9 cellular contexts compared by ENCODE assay signal in the genomic region with DNA sequence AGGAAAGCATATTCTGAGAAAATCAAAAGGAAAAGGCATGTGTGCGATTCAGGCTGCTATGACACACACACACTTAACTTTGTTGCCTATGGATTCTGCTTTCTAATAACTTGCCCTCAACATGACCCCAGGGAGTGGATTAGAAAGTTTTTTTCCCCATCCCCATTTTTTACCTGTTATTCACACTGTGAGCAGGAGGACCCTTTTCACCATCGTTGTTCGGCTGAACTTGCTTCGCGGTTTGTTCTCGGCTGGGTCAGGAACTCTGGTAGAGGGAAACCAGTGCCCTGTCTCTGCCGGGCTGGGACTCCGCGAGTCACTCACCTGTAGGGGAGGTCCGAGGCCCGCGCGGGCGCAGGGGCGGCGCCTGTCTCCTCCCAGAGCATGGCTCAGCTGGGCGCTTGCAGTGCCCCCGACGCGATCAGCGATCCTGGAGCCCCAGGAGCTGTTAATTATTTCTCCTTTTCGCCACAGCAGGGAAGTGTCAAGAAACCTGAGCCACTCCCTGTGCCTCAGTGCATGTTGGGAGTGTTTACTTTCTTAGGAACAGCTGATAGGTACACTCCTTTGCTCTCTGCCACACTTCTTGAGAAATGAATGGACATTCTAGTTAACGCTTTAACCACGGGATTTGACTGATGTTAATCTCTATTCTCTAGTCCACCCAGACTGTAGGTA. TPM values are rescaled to one million over a fixed set of nuclear protein-coding genes. Genes with fewer than 3 reads are reported as not detected.
DNase-seq lines count a peak whose midpoint lies in the region; ATAC-seq and TF ChIP-seq lines count a peak whose summit lies in the region.
"Had no signal": no experiment of that assay in that cellular context is flagged by ENCODE, and none has a peak within 500 bp of the region (broad histone marks: within the 10 kb centered on the region; RNA-seq: fewer than 3 reads in every experiment).

A gene with protein sequence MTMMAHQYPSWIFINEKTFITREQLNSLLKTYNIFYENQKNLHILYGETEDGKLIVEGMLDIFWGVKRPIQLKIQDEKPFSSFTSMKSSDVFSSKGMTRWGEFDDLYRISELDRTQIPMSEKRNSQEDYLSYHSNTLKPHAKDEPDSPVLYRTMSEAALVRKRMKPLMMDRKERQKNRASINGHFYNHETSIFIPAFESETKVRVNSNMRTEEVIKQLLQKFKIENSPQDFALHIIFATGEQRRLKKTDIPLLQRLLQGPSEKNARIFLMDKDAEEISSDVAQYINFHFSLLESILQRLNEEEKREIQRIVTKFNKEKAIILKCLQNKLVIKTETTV (minus strand): TSS at position 322 of the 678 bp plus-strand sequence. CDS start 8,641 bp downstream, outside the sequence.

- no peak for TF ChIP-seq CTCF in astrocyte of the cerebellum (IDR thresholded peaks at IDR 0.05; ENCODE audit: low read depth, low read length, missing control alignments)
- TF ChIP-seq CTCF in liver (IDR thresholded peaks at IDR 0.05; ENCODE audit: low read depth, low read length, missing input control) = no peak
- TF ChIP-seq CTCF in upper lobe of right lung (IDR thresholded peaks at IDR 0.05) = no peak

- DNase-seq in ACHN = peak; percentile 85
- DNase-seq in NCI-H2196 treated with DMSO at 0.1 percent for 48 hours (lab: John Stamatoyannopoulos, UW; ENCODE audit: unreplicated experiment) = peak; percentile 45
- DNase-seq in astrocyte of the cerebellum (ENCODE audit: low read depth) = no peak
- peak; percentile 93 for DNase-seq in upper lobe of right lung
- no peak for DNase-seq in SW 1271 (lab: John Stamatoyannopoulos, UW)

- peaks cover 0 to 8% (median 3%) of the 10 kb centered on the region in 4 donors for H3K4me1 ChIP-seq in liver (ENCODE audit: control insufficient read depth in 4 of 4, insufficient read depth in 4 of 4, low read length in 3 of 4)
- H3K4me1 ChIP-seq in upper lobe of right lung = no peaks in the 10 kb centered on the region

- no peaks in the 10 kb centered on the region for H3K36me3 ChIP-seq in liver (ENCODE audit: control insufficient read depth in 4 of 4, insufficient read depth in 3 of 4, low read depth in 1 of 4, low read length in 3 of 4)
- H3K36me3 ChIP-seq in upper lobe of right lung = no peaks in the 10 kb centered on the region
- H3K36me3 ChIP-seq: neutrophil had no signal

- no peak for TF ChIP-seq RAD21 in liver (IDR thresholded peaks at IDR 0.05)

- H3K27ac ChIP-seq in liver (ENCODE audit: low read depth in 1 of 2, low read length in 2 of 2) (no peak within 1 kb of the TSS), upper lobe of right lung (peak within 1 kb of the TSS; percentile 12)
- H3K27ac ChIP-seq: neutrophil had no signal

- WGBS in liver = 5% methylated on average over 24 of the region's 24 CpGs

- ATAC-seq in GM18907 (IDR thresholded peaks at IDR 0.05; ENCODE audit: unreplicated experiment) (peak; percentile 96), HG03060 (IDR thresholded peaks at IDR 0.05; ENCODE audit: low read depth, unreplicated experiment) (peak; percentile 55), upper lobe of right lung (peak; percentile 99)

- no peak within 1 kb of the TSS for H3K9ac ChIP-seq in liver (ENCODE audit: low read depth in 1 of 2, low read length in 2 of 2)

- H3K9me3 ChIP-seq in liver (ENCODE audit: control insufficient read depth in 4 of 4, low read length in 3 of 4) = no peaks in the 10 kb centered on the region
- no peaks in the 10 kb centered on the region for H3K9me3 ChIP-seq in upper lobe of right lung
- H3K9me3 ChIP-seq: neutrophil had no signal

- H3K27me3 ChIP-seq in liver (ENCODE audit: control insufficient read depth in 4 of 4, insufficient read depth in 4 of 4, low read length in 3 of 4) (peaks cover 0 to 4% (median 0%) of the 10 kb centered on the region in 4 donors), upper lobe of right lung (peaks cover 3% of the 10 kb centered on the region)

- in situ Hi-C loops in ACHN (cut with HindIII; ENCODE audit: low pct_ligation_motif_present, low pct_unique_long_range_greater_than_20kb, low sequenced_read_pairs) = no loop called here
- in situ Hi-C loops in astrocyte of the cerebellum (cut with HindIII; ENCODE audit: low sequenced_read_pairs) = no loop called here

- intact Hi-C loops in upper lobe of right lung (cut with DNase I) = no loop called here

- H3K4me3 ChIP-seq in astrocyte of the cerebellum (ENCODE audit: low read depth, low read length) (peak within 1 kb of the TSS; percentile 28), liver (ENCODE audit: low read depth in 1 of 3, low read length in 3 of 3) (peak within 1 kb of the TSS; percentile 18 to 27 (median 18)), upper lobe of right lung (peak within 1 kb of the TSS; percentile 36)

TF ChIP-seq in liver, 16 proteins besides CTCF, POLR2A, EP300 and RAD21:
- TF ChIP-seq RXRA (IDR thresholded peaks at IDR 0.05) = peak in 1 of 2 donors; percentile 28
- TF ChIP-seq, protein P1, sequence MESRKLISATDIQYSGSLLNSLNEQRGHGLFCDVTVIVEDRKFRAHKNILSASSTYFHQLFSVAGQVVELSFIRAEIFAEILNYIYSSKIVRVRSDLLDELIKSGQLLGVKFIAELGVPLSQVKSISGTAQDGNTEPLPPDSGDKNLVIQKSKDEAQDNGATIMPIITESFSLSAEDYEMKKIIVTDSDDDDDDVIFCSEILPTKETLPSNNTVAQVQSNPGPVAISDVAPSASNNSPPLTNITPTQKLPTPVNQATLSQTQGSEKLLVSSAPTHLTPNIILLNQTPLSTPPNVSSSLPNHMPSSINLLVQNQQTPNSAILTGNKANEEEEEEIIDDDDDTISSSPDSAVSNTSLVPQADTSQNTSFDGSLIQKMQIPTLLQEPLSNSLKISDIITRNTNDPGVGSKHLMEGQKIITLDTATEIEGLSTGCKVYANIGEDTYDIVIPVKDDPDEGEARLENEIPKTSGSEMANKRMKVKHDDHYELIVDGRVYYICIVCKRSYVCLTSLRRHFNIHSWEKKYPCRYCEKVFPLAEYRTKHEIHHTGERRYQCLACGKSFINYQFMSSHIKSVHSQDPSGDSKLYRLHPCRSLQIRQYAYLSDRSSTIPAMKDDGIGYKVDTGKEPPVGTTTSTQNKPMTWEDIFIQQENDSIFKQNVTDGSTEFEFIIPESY (IDR thresholded peaks at IDR 0.05) = no peak

RNA-seq across cellular contexts. Expression of the gene that starts here (rescaled TPM):
- under 1 TPM; 0.08 to 0.09 TPM for total RNA-seq in liver
- polyA plus RNA-seq in liver = under 1 TPM; 0.15 to 0.38 TPM
- total RNA-seq in upper lobe of right lung = 3.1 TPM

Comparison
In these comparisons a context has a peak if more than half of its experiments do, and no peak if none do; other contexts are left out.
1. DNase-seq: peak in ACHN (single experiment), NCI-H2196 treated with DMSO at 0.1 percent for 48 hours (single experiment) and upper lobe of right lung (single experiment); none in astrocyte of the cerebellum (single experiment) and SW 1271 (0 of 2).
2. Peak in every context shown above with its lines, with median percentiles within 50 percentile points of each other: ATAC-seq and H3K4me3 ChIP-seq.